In the genomic region with DNA sequence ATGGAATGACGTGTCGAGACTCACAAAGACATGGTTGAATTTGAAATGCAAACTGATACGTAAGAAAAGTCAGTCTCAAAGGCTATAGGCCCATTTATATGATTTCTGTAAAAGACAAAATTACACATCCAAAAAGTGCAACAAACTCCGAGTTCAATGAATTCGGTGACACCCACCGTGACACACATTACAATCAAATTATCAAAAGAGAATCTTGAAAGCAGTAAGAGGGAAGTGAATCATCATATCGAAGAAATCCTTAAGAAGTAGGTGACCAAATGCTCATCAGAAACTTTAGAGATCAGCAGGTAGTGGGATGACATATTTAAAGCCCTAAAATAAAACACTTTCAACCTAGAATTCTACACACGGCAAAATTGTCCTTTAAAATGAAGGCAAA, we compare ENCODE assay signal across 1 cellular context.
TF ChIP-seq lines count a peak whose summit lies in the region.

No MANE protein-coding gene starts in this region.

TF ChIP-seq in HCT116, 20 proteins besides CTCF, POLR2A, EP300 and RAD21:
- TF ChIP-seq ELF1 (IDR thresholded peaks at IDR 0.05; ENCODE audit: borderline replicate concordance, low read depth) (no peak), EZH2 (IDR thresholded peaks at IDR 0.05) (no peak), JUND (IDR thresholded peaks at IDR 0.05) (peak; percentile 53), ATF3 (IDR thresholded peaks at IDR 0.05) (no peak), CBX3 (IDR thresholded peaks at IDR 0.05; ENCODE audit: low read depth) (no peak), EGR1 (IDR thresholded peaks at IDR 0.05; ENCODE audit: low read depth) (no peak), ZNF274 (IDR thresholded peaks at IDR 0.05; ENCODE audit: low read depth, low read length) (no peak), FOSL1 (IDR thresholded peaks at IDR 0.05; ENCODE audit: low read depth) (peak; percentile 21; the same call in 1 of the 2 replicates)
- TF ChIP-seq, protein P1, sequence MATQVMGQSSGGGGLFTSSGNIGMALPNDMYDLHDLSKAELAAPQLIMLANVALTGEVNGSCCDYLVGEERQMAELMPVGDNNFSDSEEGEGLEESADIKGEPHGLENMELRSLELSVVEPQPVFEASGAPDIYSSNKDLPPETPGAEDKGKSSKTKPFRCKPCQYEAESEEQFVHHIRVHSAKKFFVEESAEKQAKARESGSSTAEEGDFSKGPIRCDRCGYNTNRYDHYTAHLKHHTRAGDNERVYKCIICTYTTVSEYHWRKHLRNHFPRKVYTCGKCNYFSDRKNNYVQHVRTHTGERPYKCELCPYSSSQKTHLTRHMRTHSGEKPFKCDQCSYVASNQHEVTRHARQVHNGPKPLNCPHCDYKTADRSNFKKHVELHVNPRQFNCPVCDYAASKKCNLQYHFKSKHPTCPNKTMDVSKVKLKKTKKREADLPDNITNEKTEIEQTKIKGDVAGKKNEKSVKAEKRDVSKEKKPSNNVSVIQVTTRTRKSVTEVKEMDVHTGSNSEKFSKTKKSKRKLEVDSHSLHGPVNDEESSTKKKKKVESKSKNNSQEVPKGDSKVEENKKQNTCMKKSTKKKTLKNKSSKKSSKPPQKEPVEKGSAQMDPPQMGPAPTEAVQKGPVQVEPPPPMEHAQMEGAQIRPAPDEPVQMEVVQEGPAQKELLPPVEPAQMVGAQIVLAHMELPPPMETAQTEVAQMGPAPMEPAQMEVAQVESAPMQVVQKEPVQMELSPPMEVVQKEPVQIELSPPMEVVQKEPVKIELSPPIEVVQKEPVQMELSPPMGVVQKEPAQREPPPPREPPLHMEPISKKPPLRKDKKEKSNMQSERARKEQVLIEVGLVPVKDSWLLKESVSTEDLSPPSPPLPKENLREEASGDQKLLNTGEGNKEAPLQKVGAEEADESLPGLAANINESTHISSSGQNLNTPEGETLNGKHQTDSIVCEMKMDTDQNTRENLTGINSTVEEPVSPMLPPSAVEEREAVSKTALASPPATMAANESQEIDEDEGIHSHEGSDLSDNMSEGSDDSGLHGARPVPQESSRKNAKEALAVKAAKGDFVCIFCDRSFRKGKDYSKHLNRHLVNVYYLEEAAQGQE (IDR thresholded peaks at IDR 0.05; ENCODE audit: low read depth), result no peak
